Comparison of ENCODE assay signal across 8 cellular contexts in the genomic region with DNA sequence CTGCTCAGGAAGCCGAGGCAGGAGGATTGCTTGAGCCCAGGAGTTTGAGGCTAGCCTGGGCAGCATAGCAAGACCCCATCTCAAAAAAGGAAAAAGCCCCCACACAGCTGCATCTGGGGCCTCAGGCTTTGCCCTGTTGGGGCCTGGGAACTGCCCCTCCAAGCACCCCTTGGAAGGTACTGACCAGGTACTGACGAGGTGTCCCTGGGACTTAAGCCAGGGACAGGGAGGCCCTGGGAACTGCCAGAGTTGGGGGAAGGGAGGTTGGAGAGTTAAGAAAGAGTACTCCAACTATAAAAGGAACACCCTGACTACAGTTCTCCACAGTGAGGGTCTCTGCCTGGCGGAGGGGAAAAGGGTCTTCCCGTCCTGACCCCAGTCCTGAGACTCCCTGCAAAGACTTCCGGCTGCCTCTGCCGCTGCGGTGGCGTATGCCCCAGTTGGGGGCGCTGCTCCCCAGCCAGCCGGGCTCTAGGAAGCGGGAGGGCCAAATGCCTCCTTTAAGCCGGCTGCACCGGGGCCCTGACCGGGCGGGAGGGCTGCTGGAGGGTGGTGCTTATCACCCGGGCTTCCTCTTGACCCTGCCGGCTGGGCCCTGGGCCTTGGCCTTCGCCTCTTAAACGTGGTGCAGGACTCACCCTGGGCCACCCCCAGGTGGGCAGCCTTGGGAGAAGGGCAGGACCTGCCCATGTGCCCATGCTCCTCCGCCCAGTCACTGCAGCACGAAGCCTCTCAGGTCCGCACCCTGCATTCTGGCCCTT. TPM values are rescaled to one million over a fixed set of nuclear protein-coding genes. Genes with fewer than 3 reads are reported as not detected.
DNase-seq lines count a peak whose midpoint lies in the region; ATAC-seq and TF ChIP-seq lines count a peak whose summit lies in the region.

No MANE protein-coding gene starts in this region.

- H3K4me3 Mint-ChIP-seq in endodermal cell, result no peak overlapping the region

- no peak for TF ChIP-seq POLR2A in thyroid gland (IDR thresholded peaks at IDR 0.05)

- H3K9ac ChIP-seq in endodermal cell (ENCODE audit: extremely low read depth, low read length, poor library complexity, severe bottlenecking), result no peak overlapping the region

- H3K4me1 Mint-ChIP-seq in endodermal cell, result peaks cover 4% of the 10 kb centered on the region

- peaks cover under 1% of the 10 kb centered on the region; the same call in 1 of the 2 replicates for H3K36me3 ChIP-seq in WERI-Rb-1
- peaks cover 2% of the 10 kb centered on the region for H3K36me3 ChIP-seq in endodermal cell (ENCODE audit: control insufficient read depth, insufficient read depth, low read length)
- no peaks in the 10 kb centered on the region for H3K36me3 ChIP-seq in thyroid gland

- ATAC-seq in GM19324 (IDR thresholded peaks at IDR 0.05; ENCODE audit: low FRiP score, unreplicated experiment) (no peak), GM18909 (IDR thresholded peaks at IDR 0.05; ENCODE audit: poor library complexity, unreplicated experiment) (no peak)

- H3K27me3 ChIP-seq in WERI-Rb-1 (ENCODE audit: insufficient read depth, low read depth, severe bottlenecking) (no peaks in the 10 kb centered on the region), endodermal cell (ENCODE audit: control insufficient read depth, insufficient read depth, low read length, poor library complexity, severe bottlenecking) (no peaks in the 10 kb centered on the region), thyroid gland (no peaks in the 10 kb centered on the region)

- DNase-seq in Daoy (ENCODE audit: low read depth), result peak; percentile 69
- DNase-seq in Kasumi-1 (lab: John Stamatoyannopoulos, UW), result peak; percentile 46 to 54
- peak; percentile 94 for DNase-seq in WERI-Rb-1
- DNase-seq in endodermal cell, result peak; percentile 96
- DNase-seq in middle frontal gyrus (ENCODE audit: extremely low spot score, low spot score), result peak; percentile 14
- peak; percentile 61 to 64 for DNase-seq in thyroid gland

- H3K9me3 ChIP-seq in WERI-Rb-1 (ENCODE audit: severe bottlenecking) (no peaks in the 10 kb centered on the region), endodermal cell (ENCODE audit: control insufficient read depth, low read length) (no peaks in the 10 kb centered on the region), thyroid gland (no peaks in the 10 kb centered on the region)

- no peak overlapping the region for H3K27ac Mint-ChIP-seq in endodermal cell

- H3K4me3 ChIP-seq in WERI-Rb-1 (ENCODE audit: low read depth, low read length) (no peak overlapping the region), endodermal cell (ENCODE audit: low read length) (no peak overlapping the region), thyroid gland (replicated peaks in 1 of 3) (no peak overlapping the region)

- H3K4me1 ChIP-seq in endodermal cell (ENCODE audit: control insufficient read depth, insufficient read depth, low read length) (peaks cover 6% of the 10 kb centered on the region), thyroid gland (peaks cover 0 to 7% of the 10 kb centered on the region in 2 donors)

- H3K27ac ChIP-seq in WERI-Rb-1 (peak overlapping the region; percentile 63), endodermal cell (ENCODE audit: low read depth, low read length) (no peak overlapping the region), thyroid gland (no peak overlapping the region)

- TF ChIP-seq CTCF in WERI-Rb-1 (IDR thresholded peaks at IDR 0.05; ENCODE audit: low read depth, low read length) (peak; percentile 98), endodermal cell (conservative IDR thresholded peaks at IDR 0.05) (peak; percentile 98), thyroid gland (IDR thresholded peaks at IDR 0.05) (peak; percentile 27 to 82 (median 68))

- H3K36me3 Mint-ChIP-seq in endodermal cell (ENCODE audit: low read depth), result no peaks in the 10 kb centered on the region

- H3K9me3 Mint-ChIP-seq in endodermal cell, result no peaks in the 10 kb centered on the region

- 22 to 31% methylated on average over 10 to 22 of the region's 22 CpGs for WGBS in endodermal cell (ENCODE audit: insufficient coverage in 1 of 2, insufficient read length in 1 of 2), 2 experiments
- 29 to 55% methylated on average over 6 to 15 of the region's 22 CpGs for WGBS in thyroid gland, 2 donors

- intact Hi-C loops in thyroid gland (cut with DNase I), result loop anchor here (5.0 kb wide), 1 partner anchor 32 kb away; a partner anchor contains a TSS

- H3K27me3 Mint-ChIP-seq in endodermal cell (ENCODE audit: insufficient read depth), result peaks cover 20% of the 10 kb centered on the region

RNA-seq across cellular contexts. Expression of a gene that starts 12.8 kb away (rescaled TPM):
- 0.11 TPM in 1 of 2 replicates, not detected in the other for total RNA-seq in Daoy (2014; rRNA removed; shearing (Covaris generic))
- total RNA-seq in endodermal cell, result 1 to 10 TPM; 1.5 to 2.8 TPM
- polyA plus RNA-seq in endodermal cell (2013, experiment 1 of 2), result 1.4 TPM
- polyA plus RNA-seq in endodermal cell (2013, experiment 2 of 2), result 0.83 TPM
- under 1 TPM; 0.33 to 0.98 (median 0.80) TPM for total RNA-seq in thyroid gland

RNA-seq across cellular contexts. Expression of a gene that starts 25.2 kb away (rescaled TPM):
- total RNA-seq in Daoy (2014; rRNA removed; shearing (Covaris generic)), result not detected in 2 replicates
- total RNA-seq in endodermal cell (under 1 TPM in 1 of 2 donors, not detected in 1; 0.49 TPM), thyroid gland (1 to 10 TPM in 2 of 4 donors, under 1 TPM in 1, not detected in 1; 0.33 to 2.1 (median 1.1) TPM)
- polyA plus RNA-seq in endodermal cell (2013, experiment 1 of 2), result not detected
- polyA plus RNA-seq in endodermal cell (2013, experiment 2 of 2), result not detected

RNA-seq across cellular contexts. Expression of a gene that starts 32.2 kb away (rescaled TPM):
- total RNA-seq in Daoy (2014; rRNA removed; shearing (Covaris generic)), result not detected in 2 replicates
- 1 to 10 TPM in 1 of 2 donors, under 1 TPM in 1; 0.86 to 2.2 TPM for total RNA-seq in endodermal cell
- 0.21 TPM for polyA plus RNA-seq in endodermal cell (2013, experiment 1 of 2)
- polyA plus RNA-seq in endodermal cell (2013, experiment 2 of 2), result not detected
- total RNA-seq in thyroid gland, result 1 to 10 TPM in 1 of 4 donors, under 1 TPM in 2, not detected in 1; 0.22 to 1.6 (median 0.54) TPM

RNA-seq across cellular contexts. Expression of a gene that starts 32.9 kb away (rescaled TPM):
- 26.6 and 29.7 TPM in 2 replicates for total RNA-seq in Daoy (2014; rRNA removed; shearing (Covaris generic))
- total RNA-seq in endodermal cell (100 to 1,000 TPM; 120 to 127 TPM), thyroid gland (10 to 100 TPM; 16.5 to 31.9 (median 28.2) TPM)
- polyA plus RNA-seq in endodermal cell (2013, experiment 1 of 2), result 51.5 TPM
- 53.2 TPM for polyA plus RNA-seq in endodermal cell (2013, experiment 2 of 2)

RNA-seq across cellular contexts. Expression of a gene that starts 38.0 kb away (rescaled TPM):
- 86.8 and 101 TPM in 2 replicates for total RNA-seq in Daoy (2014; rRNA removed; shearing (Covaris generic))
- total RNA-seq in endodermal cell, result 100 to 1,000 TPM; 115 to 125 TPM
- 50.7 TPM for polyA plus RNA-seq in endodermal cell (2013, experiment 1 of 2)
- polyA plus RNA-seq in endodermal cell (2013, experiment 2 of 2), result 46.5 TPM
- 10 to 100 TPM; 10.9 to 34.0 (median 22.0) TPM for total RNA-seq in thyroid gland

Comparison
In these comparisons a context has a peak if more than half of its experiments do, and no peak if none do; other contexts are left out.
1. DNase-seq: peak in every context shown above with its lines; median percentile 96 in endodermal cell; 94 in WERI-Rb-1; 69 in Daoy; 62 in thyroid gland; 50 in Kasumi-1; 14 in middle frontal gyrus.